8 cellular contexts compared by ENCODE assay signal in the genomic region with DNA sequence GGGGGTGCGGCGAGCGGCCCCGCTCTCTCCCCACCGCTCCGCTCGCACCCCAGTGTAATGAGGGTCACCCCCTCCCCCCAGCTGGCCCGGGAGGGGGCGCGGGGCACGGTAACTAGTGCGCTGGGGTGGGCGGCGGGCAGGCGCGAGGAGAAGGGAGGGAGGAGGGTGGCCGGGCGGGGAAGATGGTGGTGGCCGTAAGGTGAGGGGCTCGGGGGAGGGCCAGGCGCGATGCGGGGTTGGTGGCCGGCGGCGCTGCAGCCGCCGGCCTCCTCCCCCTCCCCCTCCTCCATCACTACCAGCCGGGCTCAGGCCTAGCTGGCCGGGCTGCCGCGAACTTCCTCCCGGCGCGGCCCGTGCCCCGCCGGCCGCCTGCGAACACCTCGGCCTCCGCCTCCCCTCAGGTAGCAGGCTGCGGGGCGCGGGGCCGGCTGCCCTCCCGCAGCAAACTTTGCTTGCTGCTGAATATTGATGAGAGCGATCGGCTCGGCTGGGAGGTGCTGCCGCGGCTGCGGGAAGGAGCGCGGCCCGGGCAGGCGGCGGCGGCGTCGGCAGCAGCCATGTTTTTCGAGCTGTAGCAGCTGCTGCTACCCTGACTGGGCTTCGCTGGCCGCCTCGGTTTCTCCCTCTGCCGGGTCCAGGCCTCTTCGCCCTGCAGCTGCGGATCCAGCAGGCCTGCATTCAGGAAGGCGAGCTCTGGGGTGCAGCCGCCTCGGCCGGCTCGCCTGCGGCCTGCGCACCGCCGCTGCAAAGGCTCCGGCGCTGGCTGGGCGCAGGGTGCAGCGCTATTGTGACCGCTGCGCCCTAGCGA. TPM values are rescaled to one million over a fixed set of nuclear protein-coding genes. Genes with fewer than 3 reads are reported as not detected.
A peak's percentile ranks its signal among the peaks of the same experiment; 100 is the strongest.
DNase-seq lines count a peak whose midpoint lies in the region; ATAC-seq and TF ChIP-seq lines count a peak whose summit lies in the region.

No MANE protein-coding gene starts in this region.

- H3K4me2 ChIP-seq in Loucy (ENCODE audit: low read depth, low read length, poor library complexity, severe bottlenecking) = peak overlapping the region; percentile 95

- DNase-seq in GM10266 (ENCODE audit: extremely low spot score) (peak; percentile 66), H7 (peak; percentile 92), mesenteric fat pad (ENCODE audit: low spot score) (peak; percentile 85), SHP77 (lab: John Stamatoyannopoulos, UW) (no peak)
- peak; percentile 13 to 18 for DNase-seq in activated CD4-positive, alpha-beta T cell treated with anti-CD3 and anti-CD28 coated beads, Interleukin-2, amount 50 U/mL, for 4 hours
- DNase-seq in effector memory CD8-positive, alpha-beta T cell = peak in 2 of 3 experiments; percentile 36 to 49
- peak; percentile 35 for DNase-seq in stimulated activated naive B cell treated with anti-CD40 and anti-IgM and Interleukin-4, amounts not matched to agents 10 μg/mL and 1 μg/mL and 100 μg/mL, for 72 hours

- peak overlapping the region; percentile 88 for H2AFZ ChIP-seq in Loucy (ENCODE audit: low read length)

- no peaks in the 10 kb centered on the region for H3F3A ChIP-seq in Loucy (ENCODE audit: low read depth)

- H3K27me3 Mint-ChIP-seq in effector memory CD8-positive, alpha-beta T cell = no peaks in the 10 kb centered on the region
- H3K27me3 Mint-ChIP-seq in stimulated activated naive B cell treated with anti-CD40 and anti-IgM and Interleukin-4, amounts not matched to agents 10 μg/mL and 1 μg/mL and 100 μg/mL, for 72 hours = no peaks in the 10 kb centered on the region

- H3K4me1 Mint-ChIP-seq in effector memory CD8-positive, alpha-beta T cell (ENCODE audit: low read depth in 2 of 2) = peaks cover 23 to 30% of the 10 kb centered on the region in 2 donors
- peaks cover 19 to 35% of the 10 kb centered on the region in 2 donors for H3K4me1 Mint-ChIP-seq in stimulated activated naive B cell treated with anti-CD40 and anti-IgM and Interleukin-4, amounts not matched to agents 10 μg/mL and 1 μg/mL and 100 μg/mL, for 72 hours

- H3K4me3 Mint-ChIP-seq in effector memory CD8-positive, alpha-beta T cell = peak overlapping the region; percentile 82 to 84
- H3K4me3 Mint-ChIP-seq in stimulated activated naive B cell treated with anti-CD40 and anti-IgM and Interleukin-4, amounts not matched to agents 10 μg/mL and 1 μg/mL and 100 μg/mL, for 72 hours = peak overlapping the region; percentile 89 to 91

- peak; percentile 9 for ATAC-seq in effector memory CD8-positive, alpha-beta T cell (replicated peaks)
- peak; percentile 35 to 38 for ATAC-seq in stimulated activated naive B cell treated with anti-CD40 and anti-IgM and Interleukin-4, amounts not matched to agents 10 μg/mL and 1 μg/mL and 100 μg/mL, for 72 hours (replicated peaks)

- H3K4me3 ChIP-seq in H7 (ENCODE audit: insufficient read depth, low read depth, low read length) (peak overlapping the region; percentile 83), Loucy (ENCODE audit: low read length, poor library complexity, severe bottlenecking) (peak overlapping the region; percentile 88)

- H3K36me3 ChIP-seq in H7 (replicated peaks; ENCODE audit: control insufficient read depth, insufficient read depth, low read length) (peaks cover 18% of the 10 kb centered on the region), Loucy (ENCODE audit: insufficient read depth, low read length) (no peaks in the 10 kb centered on the region)

- no peaks in the 10 kb centered on the region for H3K9me3 Mint-ChIP-seq in effector memory CD8-positive, alpha-beta T cell
- H3K9me3 Mint-ChIP-seq in stimulated activated naive B cell treated with anti-CD40 and anti-IgM and Interleukin-4, amounts not matched to agents 10 μg/mL and 1 μg/mL and 100 μg/mL, for 72 hours = no peaks in the 10 kb centered on the region

- peak overlapping the region; percentile 85 to 88 for H3K27ac Mint-ChIP-seq in effector memory CD8-positive, alpha-beta T cell
- peak overlapping the region; percentile 93 for H3K27ac Mint-ChIP-seq in stimulated activated naive B cell treated with anti-CD40 and anti-IgM and Interleukin-4, amounts not matched to agents 10 μg/mL and 1 μg/mL and 100 μg/mL, for 72 hours

- peaks cover 44% of the 10 kb centered on the region for H3K79me2 ChIP-seq in Loucy (ENCODE audit: insufficient read depth, low read length)

- peaks cover 61% of the 10 kb centered on the region for H3K36me3 Mint-ChIP-seq in effector memory CD8-positive, alpha-beta T cell (ENCODE audit: insufficient read depth)
- peaks cover 12 to 14% of the 10 kb centered on the region in 2 donors for H3K36me3 Mint-ChIP-seq in stimulated activated naive B cell treated with anti-CD40 and anti-IgM and Interleukin-4, amounts not matched to agents 10 μg/mL and 1 μg/mL and 100 μg/mL, for 72 hours

- H3K27me3 ChIP-seq in H7 (ENCODE audit: control insufficient read depth, insufficient read depth, low read length) (no peaks in the 10 kb centered on the region), Loucy (ENCODE audit: insufficient read depth, low read length, poor library complexity, severe bottlenecking) (no peaks in the 10 kb centered on the region)

- no peak for TF ChIP-seq CTCF in GM10266 (IDR thresholded peaks at IDR 0.05; ENCODE audit: control insufficient read depth, insufficient read depth, low read depth, missing control alignments)
- no peak for TF ChIP-seq CTCF in Loucy (conservative IDR thresholded peaks at IDR 0.05; ENCODE audit: low read length)

- H3K9me2 ChIP-seq in Loucy (replicated peaks; ENCODE audit: low read depth, low read length) = no peaks in the 10 kb centered on the region

- peaks cover 6% of the 10 kb centered on the region for H4K20me1 ChIP-seq in Loucy (ENCODE audit: insufficient read depth, low read length, poor library complexity, severe bottlenecking)

- peak overlapping the region; percentile 96 for H3K9ac ChIP-seq in Loucy (ENCODE audit: low read depth, low read length, poor library complexity, severe bottlenecking)

- H3K9me3 ChIP-seq in Loucy (ENCODE audit: insufficient read depth, low read depth, low read length) = no peaks in the 10 kb centered on the region

- peaks cover 16% of the 10 kb centered on the region for H3K4me1 ChIP-seq in Loucy (ENCODE audit: insufficient read depth, low read length, poor library complexity, severe bottlenecking)

RNA-seq across cellular contexts. Expression of a gene that starts 0.5 kb away (rescaled TPM):
- total RNA-seq in H7 (2014; rRNA removed; shearing (Covaris generic)) = 43.4 and 51.2 TPM in 2 replicates
- 74.6 TPM for total RNA-seq in mesenteric fat pad

RNA-seq across cellular contexts. Expression of a gene that starts 47.3 kb away (rescaled TPM):
- 105 and 110 TPM in 2 replicates for total RNA-seq in H7 (2014; rRNA removed; shearing (Covaris generic))
- total RNA-seq in mesenteric fat pad = 0.42 TPM

Comparison
In these comparisons a context has a peak if more than half of its experiments do, and no peak if none do; other contexts are left out.
1. DNase-seq: peak in GM10266 (single experiment), H7 (single experiment), activated CD4-positive, alpha-beta T cell treated with anti-CD3 and anti-CD28 coated beads, Interleukin-2, amount 50 U/mL, for 4 hours (2 of 2), effector memory CD8-positive, alpha-beta T cell (2 of 3), mesenteric fat pad (single experiment) and stimulated activated naive B cell treated with anti-CD40 and anti-IgM and Interleukin-4, amounts not matched to agents 10 μg/mL and 1 μg/mL and 100 μg/mL, for 72 hours (single experiment); none in SHP77 (0 of 2).
2. RNA of a gene that starts 47.3 kb away (total RNA-seq): 105 to 110 TPM in H7; 0.42 TPM in mesenteric fat pad (single experiment); every median in the first group is over 10 times any median in the second.